In genomic region chr7:77917500-77918262, GRCh38 we compare ENCODE assay signal across 35 cellular contexts.
A peak's percentile ranks its signal among the peaks of the same experiment; 100 is the strongest.
DNase-seq lines count a peak whose midpoint lies in the region; ATAC-seq, FAIRE-seq and TF ChIP-seq lines count a peak whose summit lies in the region.
"Had no signal": no experiment of that assay in that cellular context is flagged by ENCODE, and none has a peak within 500 bp of the region (broad histone marks: within the 10 kb centered on the region; RNA-seq: fewer than 3 reads in every experiment).

No MANE protein-coding gene starts in this region.

- peak; percentile 79 to 92 (median 86) for ATAC-seq in pancreas
- ATAC-seq: A549; left cardiac atrium; Panc1; sciatic nerve; stimulated activated effector memory CD8-positive, alpha-beta T cell treated with anti-CD3 and anti-CD28 coated beads, Interleukin-12 subunit alpha, Interleukin-12 subunit beta, amount 100 ng/mL, for 72 hours had no signal

- CTCF ChIA-PET in activated naive CD4-positive, alpha-beta T cell treated with anti-CD3 and anti-CD28 coated beads, Interleukin-2, amount 10 ng/mL, durations not matched to agents 7 days and 5 days (lab: Charles Lee), result interaction anchor here (0.6 kb wide), 1 partner anchor 8 kb away, joined by 3 read pairs; no protein-coding TSS in a partner anchor
- CTCF ChIA-PET in activated naive CD4-positive, alpha-beta T cell treated with anti-CD3 and anti-CD28 coated beads for 36 hours (lab: Charles Lee), result interaction anchor here (0.5 to 0.8 kb wide), 4 partner anchors 12 to 260 kb away, joined by 3 to 4 read pairs (median 3); no protein-coding TSS in a partner anchor

- no peak for TF ChIP-seq CTCF in pancreas (IDR thresholded peaks at IDR 0.05)

- no peaks in the 10 kb centered on the region for H3K9me3 Mint-ChIP-seq in activated naive CD4-positive, alpha-beta T cell treated with anti-CD3 and anti-CD28 coated beads, Interleukin-2, amount 10 ng/mL, durations not matched to agents 7 days and 5 days
- H3K9me3 Mint-ChIP-seq in activated naive CD4-positive, alpha-beta T cell treated with anti-CD3 and anti-CD28 coated beads for 36 hours, result no peaks in the 10 kb centered on the region
- H3K9me3 Mint-ChIP-seq: activated naive CD8-positive, alpha-beta T cell treated with anti-CD3 and anti-CD28 coated beads, Interleukin-2, amount 10 ng/mL, durations not matched to agents 7 days and 5 days; endodermal cell; neural progenitor cell; stimulated activated effector memory CD8-positive, alpha-beta T cell treated with anti-CD3 and anti-CD28 coated beads, Interleukin-12 subunit alpha, Interleukin-12 subunit beta, amount 100 ng/mL, for 72 hours; T-helper 2 cell treated with Interferon-gamma antibody and Interleukin-4, amounts not matched to agents 5 μg/mL and 100 μg/mL, for 36 hours had no signal

- intact Hi-C loops in activated naive CD4-positive, alpha-beta T cell treated with anti-CD3 and anti-CD28 coated beads for 36 hours (cut with micrococcal nuclease), result no loop called here
- intact Hi-C loops in pancreas (cut with DNase I), result no loop called here

- H3K36me3 ChIP-seq in pancreas, result no peaks in the 10 kb centered on the region
- H3K36me3 ChIP-seq: ascending aorta, neural progenitor cell, prostate gland had no signal

- no peak for DNase-seq in activated naive CD4-positive, alpha-beta T cell treated with anti-CD3 and anti-CD28 coated beads, Interleukin-2, amount 10 ng/mL, durations not matched to agents 7 days and 5 days
- no peak for DNase-seq in activated naive CD4-positive, alpha-beta T cell treated with anti-CD3 and anti-CD28 coated beads for 36 hours
- DNase-seq in NCI-H146 treated with DMSO at 0.1 percent for 48 hours (lab: John Stamatoyannopoulos, UW; ENCODE audit: unreplicated experiment) (peak; percentile 95), NCI-H748 (lab: John Stamatoyannopoulos, UW; ENCODE audit: unreplicated experiment) (peak; percentile 95), pancreas (peak in 4 of 6 donors; percentile 30 to 62 (median 46)), GOT3 (lab: John Stamatoyannopoulos, UW) (no peak), medulla oblongata (ENCODE audit: extremely low spot score) (no peak), HK-2 (ENCODE audit: unreplicated experiment) (no peak)
- DNase-seq: activated CD4-positive, alpha-beta T cell treated with anti-CD3 and anti-CD28 coated beads for 48 hours; activated CD8-positive, alpha-beta memory T cell treated with anti-CD3 and anti-CD28 coated beads for 24 hours; activated effector memory CD4-positive, alpha-beta T cell treated with Interleukin-2 at 50 U/mL for 16 hours; activated naive CD8-positive, alpha-beta T cell treated with anti-CD3 and anti-CD28 coated beads, Interleukin-2, amount 10 ng/mL, durations not matched to agents 7 days and 5 days; AML-193; caudate nucleus; endodermal cell; esophagus squamous epithelium; foreskin melanocyte; left cardiac atrium; mammary epithelial cell; NCI-H1048; NCI-H446 treated with DMSO at 0.1 percent for 48 hours; SHP77; stimulated activated CD4-positive, alpha-beta T cell treated with anti-CD3 and anti-CD28 coated beads, Interleukin-12 subunit alpha, Interleukin-12 subunit beta, amount 100 ng/mL, for 4 hours; stimulated activated CD4-positive, alpha-beta T cell treated with anti-CD3 and anti-CD28 coated beads, Interleukin-4, amount 100 ng/mL, for 1 hour; trophoblast cell had no signal

- no peak overlapping the region for H3K4me3 ChIP-seq in pancreas
- H3K4me3 ChIP-seq: A549, ascending aorta, esophagus squamous epithelium, hepatocyte, neural progenitor cell, prostate gland had no signal

- peak overlapping the region; percentile 19 for H3K27ac Mint-ChIP-seq in activated naive CD4-positive, alpha-beta T cell treated with anti-CD3 and anti-CD28 coated beads, Interleukin-2, amount 10 ng/mL, durations not matched to agents 7 days and 5 days
- H3K27ac Mint-ChIP-seq in activated naive CD4-positive, alpha-beta T cell treated with anti-CD3 and anti-CD28 coated beads for 36 hours, result no peak overlapping the region
- H3K27ac Mint-ChIP-seq: activated naive CD8-positive, alpha-beta T cell treated with anti-CD3 and anti-CD28 coated beads, Interleukin-2, amount 10 ng/mL, durations not matched to agents 7 days and 5 days; endodermal cell; neural progenitor cell; T-helper 2 cell treated with Interferon-gamma antibody and Interleukin-4, amounts not matched to agents 5 μg/mL and 100 μg/mL, for 36 hours had no signal

- H3K27me3 Mint-ChIP-seq in activated naive CD4-positive, alpha-beta T cell treated with anti-CD3 and anti-CD28 coated beads, Interleukin-2, amount 10 ng/mL, durations not matched to agents 7 days and 5 days, result no peaks in the 10 kb centered on the region
- no peaks in the 10 kb centered on the region for H3K27me3 Mint-ChIP-seq in activated naive CD4-positive, alpha-beta T cell treated with anti-CD3 and anti-CD28 coated beads for 36 hours (ENCODE audit: low read depth)
- H3K27me3 Mint-ChIP-seq: activated naive CD8-positive, alpha-beta T cell treated with anti-CD3 and anti-CD28 coated beads, Interleukin-2, amount 10 ng/mL, durations not matched to agents 7 days and 5 days had no signal

- H3K27ac ChIP-seq in pancreas, result peak overlapping the region in 1 of 4 donors; percentile 20
- H3K27ac ChIP-seq: A549, ascending aorta, esophagus squamous epithelium, hepatocyte, neural progenitor cell, prostate gland, VCaP had no signal

- peaks cover 21% of the 10 kb centered on the region for H3K36me3 Mint-ChIP-seq in activated naive CD4-positive, alpha-beta T cell treated with anti-CD3 and anti-CD28 coated beads, Interleukin-2, amount 10 ng/mL, durations not matched to agents 7 days and 5 days
- no peaks in the 10 kb centered on the region for H3K36me3 Mint-ChIP-seq in activated naive CD4-positive, alpha-beta T cell treated with anti-CD3 and anti-CD28 coated beads for 36 hours (ENCODE audit: low read depth)

- no peak for FAIRE-seq in pancreas (lab: Jason Lieb, UNC)
- FAIRE-seq: A549 had no signal

- no peaks in the 10 kb centered on the region for H3K27me3 ChIP-seq in pancreas
- H3K27me3 ChIP-seq: ascending aorta, esophagus squamous epithelium, hepatocyte, neural progenitor cell had no signal

- H3K9me3 ChIP-seq in pancreas, result no peaks in the 10 kb centered on the region
- H3K9me3 ChIP-seq: A549, ascending aorta, esophagus squamous epithelium, prostate gland had no signal

- WGBS in pancreas, 2 donors, result 56 to 64% methylated on average over 2 of the region's 2 CpGs

- peaks cover 0 to 4% (median 0%) of the 10 kb centered on the region in 3 donors for H3K4me1 ChIP-seq in pancreas
- H3K4me1 ChIP-seq: A549, esophagus squamous epithelium, neural progenitor cell, prostate gland had no signal

- no peak overlapping the region for H3K4me3 Mint-ChIP-seq in activated naive CD4-positive, alpha-beta T cell treated with anti-CD3 and anti-CD28 coated beads, Interleukin-2, amount 10 ng/mL, durations not matched to agents 7 days and 5 days
- H3K4me3 Mint-ChIP-seq in activated naive CD4-positive, alpha-beta T cell treated with anti-CD3 and anti-CD28 coated beads for 36 hours, result no peak overlapping the region
- H3K4me3 Mint-ChIP-seq: activated naive CD8-positive, alpha-beta T cell treated with anti-CD3 and anti-CD28 coated beads, Interleukin-2, amount 10 ng/mL, durations not matched to agents 7 days and 5 days; endodermal cell; neural progenitor cell; stimulated activated effector memory CD8-positive, alpha-beta T cell treated with anti-CD3 and anti-CD28 coated beads, Interleukin-12 subunit alpha, Interleukin-12 subunit beta, amount 100 ng/mL, for 72 hours; T-helper 2 cell treated with Interferon-gamma antibody and Interleukin-4, amounts not matched to agents 5 μg/mL and 100 μg/mL, for 36 hours had no signal

- peaks cover 12% of the 10 kb centered on the region for H3K4me1 Mint-ChIP-seq in activated naive CD4-positive, alpha-beta T cell treated with anti-CD3 and anti-CD28 coated beads, Interleukin-2, amount 10 ng/mL, durations not matched to agents 7 days and 5 days
- peaks cover 2% of the 10 kb centered on the region for H3K4me1 Mint-ChIP-seq in activated naive CD4-positive, alpha-beta T cell treated with anti-CD3 and anti-CD28 coated beads for 36 hours (ENCODE audit: low read depth)
- H3K4me1 Mint-ChIP-seq: neural progenitor cell had no signal

Comparison
In these comparisons a context has a peak if more than half of its experiments do, and no peak if none do; other contexts are left out.
1. DNase-seq: peak in NCI-H146 treated with DMSO at 0.1 percent for 48 hours (single experiment), NCI-H748 (single experiment) and pancreas (4 of 6); none in activated naive CD4-positive, alpha-beta T cell treated with anti-CD3 and anti-CD28 coated beads, Interleukin-2, amount 10 ng/mL, durations not matched to agents 7 days and 5 days (single experiment), activated naive CD4-positive, alpha-beta T cell treated with anti-CD3 and anti-CD28 coated beads for 36 hours (single experiment), GOT3 (single experiment), medulla oblongata (single experiment) and HK-2 (single experiment).